In the genomic region with DNA sequence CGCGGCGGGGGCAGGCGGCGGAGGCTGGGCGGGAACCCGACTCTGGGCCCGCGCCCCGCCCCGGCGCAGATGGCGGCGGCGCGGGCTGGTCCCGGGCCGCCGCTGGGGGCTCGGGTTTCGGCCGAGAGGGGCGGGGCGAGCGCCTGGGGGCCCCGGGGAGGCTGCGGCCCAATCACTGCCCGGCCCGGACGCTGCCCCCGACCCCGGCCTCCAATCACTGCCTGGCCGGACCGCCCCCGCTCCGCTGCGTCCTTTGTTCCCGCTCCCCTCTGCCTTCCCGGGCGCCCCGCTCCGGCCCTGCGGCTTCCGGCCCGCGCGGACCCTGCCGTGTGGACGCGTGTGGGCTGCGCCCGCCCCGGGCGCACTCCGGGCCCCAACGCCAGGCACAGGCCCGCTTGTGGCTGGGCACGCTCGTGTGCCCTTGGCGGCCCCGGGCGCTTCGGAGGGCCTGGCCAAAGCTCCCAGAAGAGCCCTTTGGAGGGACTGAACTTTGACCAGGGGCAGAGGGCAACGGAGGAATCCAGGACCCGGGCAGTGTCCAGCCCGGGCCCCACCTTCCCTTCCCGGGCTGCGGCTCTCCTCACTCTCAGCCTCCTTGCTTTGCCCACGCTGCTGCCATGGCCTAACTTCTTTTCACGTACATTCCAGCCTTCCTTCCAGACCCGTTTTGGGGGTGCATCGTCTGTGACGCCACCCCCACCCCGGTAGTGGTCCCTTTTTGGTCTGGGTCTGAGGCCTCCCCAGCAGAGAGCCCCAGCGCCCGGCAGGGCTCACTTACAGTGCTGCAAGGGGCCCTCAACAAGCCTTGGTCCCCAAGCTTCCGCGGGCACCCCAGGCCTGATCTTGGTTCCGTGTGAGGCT, we compare ENCODE assay signal across 8 cellular contexts. TPM values are rescaled to one million over a fixed set of nuclear protein-coding genes. Genes with fewer than 3 reads are reported as not detected.
DNase-seq lines count a peak whose midpoint lies in the region; ATAC-seq and TF ChIP-seq lines count a peak whose summit lies in the region.

No MANE protein-coding gene starts in this region.

- DNase-seq in GM12865 (ENCODE audit: low read depth) (peak; percentile 92), NCI-H69 (lab: John Stamatoyannopoulos, UW) (peak; percentile 92), iris pigment epithelial cell (ENCODE audit: low read depth) (peak; percentile 80), A172 (ENCODE audit: low spot score) (no peak)
- no peak for DNase-seq in central memory CD8-positive, alpha-beta T cell (ENCODE audit: low spot score in 2 of 2)

- ATAC-seq in HG02678 (IDR thresholded peaks at IDR 0.05; ENCODE audit: unreplicated experiment): peak; percentile 72
- ATAC-seq in central memory CD8-positive, alpha-beta T cell (replicated peaks; ENCODE audit: extremely low read depth, poor library complexity, severe bottlenecking): no peak

- no peaks in the 10 kb centered on the region for H3K9me3 ChIP-seq in skeletal muscle satellite cell (replicated peaks; ENCODE audit: low read length)

- H3K36me3 Mint-ChIP-seq in central memory CD8-positive, alpha-beta T cell (ENCODE audit: insufficient read depth): no peaks in the 10 kb centered on the region

- H3K4me3 ChIP-seq in GM12865 (ENCODE audit: low read depth, low read length): peak overlapping the region; percentile 82
- peak overlapping the region; percentile 78 for H3K4me3 ChIP-seq in skeletal muscle satellite cell (ENCODE audit: low read length)

- H3K9ac ChIP-seq in skeletal muscle satellite cell (ENCODE audit: low read depth, low read length): peak overlapping the region; percentile 97

- TF ChIP-seq CTCF in 22Rv1 (IDR thresholded peaks at IDR 0.05): no peak
- no peak for TF ChIP-seq CTCF in GM12865 (IDR thresholded peaks at IDR 0.05; ENCODE audit: insufficient read depth, low read depth, low read length, missing control alignments)

- no peaks in the 10 kb centered on the region for H3K9me3 Mint-ChIP-seq in central memory CD8-positive, alpha-beta T cell

- peak overlapping the region; percentile 84 for H3K27ac ChIP-seq in 22Rv1

- H3K4me1 ChIP-seq in skeletal muscle satellite cell (ENCODE audit: control insufficient read depth, insufficient read depth, low read length): peaks cover 13% of the 10 kb centered on the region

- no peaks in the 10 kb centered on the region for H3K36me3 ChIP-seq in skeletal muscle satellite cell (ENCODE audit: insufficient read depth, low read length)

- no peak overlapping the region for H3K27ac Mint-ChIP-seq in central memory CD8-positive, alpha-beta T cell (ENCODE audit: low read depth)

- peaks cover 18% of the 10 kb centered on the region for H3K27me3 Mint-ChIP-seq in central memory CD8-positive, alpha-beta T cell

- H3K27me3 ChIP-seq in skeletal muscle satellite cell (ENCODE audit: control insufficient read depth, insufficient read depth, low read length): no peaks in the 10 kb centered on the region

- peaks cover 6% of the 10 kb centered on the region for H3K4me1 Mint-ChIP-seq in central memory CD8-positive, alpha-beta T cell

- peak overlapping the region; percentile 98 for H3K4me2 ChIP-seq in skeletal muscle satellite cell (ENCODE audit: low read length)

- peak overlapping the region; percentile 59 for H3K4me3 Mint-ChIP-seq in central memory CD8-positive, alpha-beta T cell

RNA-seq across cellular contexts. Expression of gene PTMA, which starts 27.1 kb away (rescaled TPM):
- total RNA-seq in skeletal muscle satellite cell (2012; rRNA removed): 761 and 825 TPM in 2 replicates
- 1,279 and 1,335 TPM in 2 replicates for total RNA-seq in A172 (2014; rRNA removed; shearing (Covaris generic))

Comparison
In these comparisons a context has a peak if more than half of its experiments do, and no peak if none do; other contexts are left out.
1. DNase-seq: peak in GM12865 (single experiment), NCI-H69 (single experiment) and iris pigment epithelial cell (single experiment); none in central memory CD8-positive, alpha-beta T cell (0 of 2) and A172 (single experiment).